ENCODE assay signal across 18 cellular contexts in genomic region chr2:233824373-233824772, GRCh38. TPM values are rescaled to one million over a fixed set of nuclear protein-coding genes. Genes with fewer than 3 reads are reported as not detected.
DNase-seq lines count a peak whose midpoint lies in the region; ATAC-seq, FAIRE-seq and TF ChIP-seq lines count a peak whose summit lies in the region.
"Had no signal": no experiment of that assay in that cellular context is flagged by ENCODE, and none has a peak within 500 bp of the region (broad histone marks: within the 10 kb centered on the region; RNA-seq: fewer than 3 reads in every experiment).

No MANE protein-coding gene starts in this region.

- no peak overlapping the region for H3K9ac ChIP-seq in BLaER1 treated with 17β-estradiol and CSF1 and Interleukin-3, amounts not matched to agents 10 nM and 100 nM

- H3K4me1 Mint-ChIP-seq in chondrocyte (ENCODE audit: low read depth) (no peaks in the 10 kb centered on the region), T-cell (no peaks in the 10 kb centered on the region)
- H3K4me1 Mint-ChIP-seq: IgD-negative memory B cell had no signal

- H3K9me3 Mint-ChIP-seq in chondrocyte (ENCODE audit: low read depth) (peaks cover 7% of the 10 kb centered on the region), T-cell (no peaks in the 10 kb centered on the region)
- H3K9me3 Mint-ChIP-seq: CD4-positive, alpha-beta T cell had no signal

- H3K9me3 ChIP-seq in A549 = 0 out of 3 replicates have a peak, but pooled peaks cover 7% of the 10 kb centered on the region
- H3K9me3 ChIP-seq in BLaER1 treated with 17β-estradiol and CSF1 and Interleukin-3, amounts not matched to agents 10 nM and 100 nM (replicated peaks in 1 of 11) = peaks cover 0 to 11% (median 7%) of the 10 kb centered on the region in 11 experiments; a peak in 8 of 22 replicates
- H3K9me3 ChIP-seq in osteoblast (ENCODE audit: low read depth, low read length) = no peaks in the 10 kb centered on the region

- no peak for TF ChIP-seq EP300 in A549 (IDR thresholded peaks at IDR 0.05)

- no peak overlapping the region for H3K4me3 ChIP-seq in A549
- H3K4me3 ChIP-seq in BLaER1 treated with 17β-estradiol and CSF1 and Interleukin-3, amounts not matched to agents 10 nM and 100 nM = no peak overlapping the region
- H3K4me3 ChIP-seq in osteoblast (ENCODE audit: insufficient read depth, low read length) = no peak overlapping the region

- H3K4me3 Mint-ChIP-seq in chondrocyte (ENCODE audit: unreplicated experiment) (no peak overlapping the region), T-cell (no peak overlapping the region)
- H3K4me3 Mint-ChIP-seq: CD4-positive, alpha-beta T cell; IgD-negative memory B cell had no signal

- H3K36me3 Mint-ChIP-seq in chondrocyte (ENCODE audit: low read depth) = no peaks in the 10 kb centered on the region
- H3K36me3 Mint-ChIP-seq in T-cell = no peaks in the 10 kb centered on the region
- H3K36me3 Mint-ChIP-seq: IgD-negative memory B cell had no signal

- H3K27me3 Mint-ChIP-seq in chondrocyte (ENCODE audit: low read depth) (peaks cover 6% of the 10 kb centered on the region), T-cell (peaks cover 7 to 13% of the 10 kb centered on the region in 2 donors)
- H3K27me3 Mint-ChIP-seq: IgD-negative memory B cell had no signal

- FAIRE-seq in A549 (lab: Jason Lieb, UNC) = no peak

- CTCF ChIA-PET in A549 (lab: Yijun Ruan, JAX) (interaction anchor here (0.8 to 2.3 kb wide), 3 partner anchors 9 to 134 kb away, joined by 3 to 10 read pairs (median 3); no protein-coding TSS in a partner anchor), T-cell (lab: Charles Lee) (no interaction called here)

- H3K4me1 ChIP-seq in A549 (peaks cover 20% of the 10 kb centered on the region), osteoblast (ENCODE audit: insufficient read depth, low read length) (no peaks in the 10 kb centered on the region)
- peaks cover 14 to 42% (median 33%) of the 10 kb centered on the region in 10 experiments for H3K4me1 ChIP-seq in BLaER1 treated with 17β-estradiol and CSF1 and Interleukin-3, amounts not matched to agents 10 nM and 100 nM

- H4K20me1 ChIP-seq in BLaER1 treated with 17β-estradiol and CSF1 and Interleukin-3, amounts not matched to agents 10 nM and 100 nM = no peaks in the 10 kb centered on the region
- no peaks in the 10 kb centered on the region for H4K20me1 ChIP-seq in osteoblast (ENCODE audit: insufficient read depth, low read length)

- no peak for TF ChIP-seq POLR2A in A549 (IDR thresholded peaks at IDR 0.05; ENCODE audit: low read length)

- no peak for TF ChIP-seq RAD21 in A549 (conservative IDR thresholded peaks at IDR 0.05 in 1 of 2, IDR thresholded peaks at IDR 0.05 in 1 of 2)

- H2AFZ ChIP-seq in osteoblast (ENCODE audit: low read length) = no peak overlapping the region

- TF ChIP-seq CTCF in A549 (IDR thresholded peaks at IDR 0.05) (no peak), chondrocyte (IDR thresholded peaks at IDR 0.05) (no peak), osteoblast (IDR thresholded peaks at IDR 0.05; ENCODE audit: extremely low read depth, low read depth, low read length) (no peak)

- H3K27ac ChIP-seq in A549 = peak overlapping the region; percentile 65 to 81
- H3K27ac ChIP-seq in BLaER1 treated with 17β-estradiol and CSF1 and Interleukin-3, amounts not matched to agents 10 nM and 100 nM = no peak overlapping the region
- H3K27ac ChIP-seq in osteoblast (ENCODE audit: low read depth, low read length) = no peak overlapping the region

- WGBS in A549 (ENCODE audit: missing lambda C conversion rate) = 85% methylated on average over 7 of the region's 7 CpGs

- ATAC-seq in A549 (no peak), T-cell (replicated peaks in 1 of 4) (no peak), GM19397 (IDR thresholded peaks at IDR 0.05; ENCODE audit: unreplicated experiment) (no peak)

- POLR2A ChIA-PET in A549 (lab: Yijun Ruan, JAX) = no interaction called here
- POLR2A ChIA-PET in T-cell (lab: Charles Lee) = no interaction called here

- no peaks in the 10 kb centered on the region for H3K79me2 ChIP-seq in osteoblast (ENCODE audit: insufficient read depth, low read length)

- DNase-seq in A549 (ENCODE audit: low read depth in 1 of 2, low spot score in 1 of 2) (no peak), chondrocyte (ENCODE audit: low spot score) (peak; percentile 8), osteoblast (ENCODE audit: insufficient read length, low spot score, missing footprints) (peak; percentile 67), T-cell (no peak), NOMO-1 (lab: John Stamatoyannopoulos, UW; ENCODE audit: unreplicated experiment in 2 of 2) (no peak)
- DNase-seq: DMS53, HCEC 1CT, NCI-H187, NCI-H69, SIG-M5 had no signal

- H3K27me3 ChIP-seq in BLaER1 treated with 17β-estradiol and CSF1 and Interleukin-3, amounts not matched to agents 10 nM and 100 nM = no peaks in the 10 kb centered on the region
- peaks cover 3% of the 10 kb centered on the region for H3K27me3 ChIP-seq in osteoblast (ENCODE audit: insufficient read depth, low read length)

- no peaks in the 10 kb centered on the region for H3K36me3 ChIP-seq in BLaER1 treated with 17β-estradiol and CSF1 and Interleukin-3, amounts not matched to agents 10 nM and 100 nM
- no peaks in the 10 kb centered on the region for H3K36me3 ChIP-seq in osteoblast (ENCODE audit: insufficient read depth, low read length)

- H3K27ac Mint-ChIP-seq in chondrocyte (ENCODE audit: unreplicated experiment) = no peak overlapping the region
- H3K27ac Mint-ChIP-seq in T-cell = no peak overlapping the region
- H3K27ac Mint-ChIP-seq: CD4-positive, alpha-beta T cell; IgD-negative memory B cell had no signal

- H3K4me2 ChIP-seq in A549 (no peak overlapping the region), osteoblast (ENCODE audit: insufficient read depth, low read length) (no peak overlapping the region)
- peak overlapping the region in 6 of 11 experiments; percentile 51 to 68 (median 64); a peak in 6 of 22 replicates for H3K4me2 ChIP-seq in BLaER1 treated with 17β-estradiol and CSF1 and Interleukin-3, amounts not matched to agents 10 nM and 100 nM

TF ChIP-seq in A549, 52 proteins besides CTCF, POLR2A, EP300 and RAD21:
- no peak for TF ChIP-seq JUNB (IDR thresholded peaks at IDR 0.05)
- TF ChIP-seq REST (IDR thresholded peaks at IDR 0.05) = no peak
- TF ChIP-seq, protein P1, sequence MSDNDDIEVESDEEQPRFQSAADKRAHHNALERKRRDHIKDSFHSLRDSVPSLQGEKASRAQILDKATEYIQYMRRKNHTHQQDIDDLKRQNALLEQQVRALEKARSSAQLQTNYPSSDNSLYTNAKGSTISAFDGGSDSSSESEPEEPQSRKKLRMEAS (IDR thresholded peaks at IDR 0.05) = no peak
- no peak for TF ChIP-seq CEBPB (IDR thresholded peaks at IDR 0.05)
- no peak for TF ChIP-seq FOSL2 (IDR thresholded peaks at IDR 0.05)
- TF ChIP-seq FOSL2 (CRISPR knock-in tag; IDR thresholded peaks at IDR 0.05) = no peak
- no peak for TF ChIP-seq NPAS2 (CRISPR knock-in tag; IDR thresholded peaks at IDR 0.05; ENCODE audit: borderline replicate concordance)
- TF ChIP-seq ATOH8 (CRISPR knock-in tag; IDR thresholded peaks at IDR 0.05; ENCODE audit: low read depth) = no peak
- TF ChIP-seq ZC3H11A (IDR thresholded peaks at IDR 0.05) = no peak

RNA-seq across cellular contexts. Expression of gene HJURP, which starts 30.0 kb away (rescaled TPM):
- polyA plus RNA-seq in A549 (2011; rRNA removed) = 111 and 119 TPM in 2 replicates
- 118 and 128 TPM in 2 replicates for polyA plus RNA-seq in A549 (2012; cell fraction: cytosol; rRNA removed)
- polyA plus RNA-seq in A549 (2012; cell fraction: nucleus; rRNA removed) = 310 and 320 TPM in 2 replicates
- polyA plus RNA-seq in A549 (2017; fragmentation: RNase III; extraction: RNeasy Plus Mini Kit Qiagen cat#74134 plus additional on column Dnase treatment) = 102 to 109 TPM (median 103 TPM) in 3 replicates
- 230 and 268 TPM in 2 replicates for polyA minus RNA-seq in A549 (2011; rRNA and poly(A)+ RNA removed)
- total RNA-seq in chondrocyte = 6.9 to 9.2 TPM (median 8.2 TPM) in 3 replicates
- total RNA-seq in osteoblast = 2.9 and 3.5 TPM in 2 replicates
- 1 to 10 TPM in 3 of 5 donors, under 1 TPM in 2; 0.33 to 1.7 (median 1.1) TPM for total RNA-seq in T-cell
- polyA plus RNA-seq: IgD-negative memory B cell had no signal

RNA-seq across cellular contexts. Expression of gene MROH2A, which starts 46.2 kb away (rescaled TPM):
- polyA plus RNA-seq in A549 (2011; rRNA removed) (0.63 and 0.71 TPM in 2 replicates), A549 (2017; fragmentation: RNase III; extraction: RNeasy Plus Mini Kit Qiagen cat#74134 plus additional on column Dnase treatment) (0.04 to 0.28 TPM (median 0.10 TPM) in 3 replicates)
- polyA plus RNA-seq in A549 (2012; cell fraction: cytosol; rRNA removed) = 0.25 and 0.26 TPM in 2 replicates
- polyA plus RNA-seq in A549 (2012; cell fraction: nucleus; rRNA removed) = 0.30 and 0.58 TPM in 2 replicates
- 0.54 TPM in 1 of 2 replicates, not detected in the other for polyA minus RNA-seq in A549 (2011; rRNA and poly(A)+ RNA removed)
- total RNA-seq in chondrocyte (not detected in 3 replicates), osteoblast (not detected in 2 replicates), T-cell (not detected)
- total RNA-seq: CD4-positive, alpha-beta T cell; HT1080; LHCN-M2; OCI-LY7; RPMI7951 had no signal
- polyA plus RNA-seq: IgD-negative memory B cell had no signal

Comparison
In these comparisons a context has a peak if more than half of its experiments do, and no peak if none do; other contexts are left out.
1. DNase-seq: peak in chondrocyte (single experiment) and osteoblast (single experiment); none in A549 (0 of 2), T-cell (0 of 34) and NOMO-1 (0 of 2).
2. H3K27ac ChIP-seq: peak in A549 (2 of 2); none in BLaER1 treated with 17β-estradiol and CSF1 and Interleukin-3, amounts not matched to agents 10 nM and 100 nM (0 of 11) and osteoblast (single experiment).
3. H3K4me2 ChIP-seq: peak in BLaER1 treated with 17β-estradiol and CSF1 and Interleukin-3, amounts not matched to agents 10 nM and 100 nM (6 of 11); none in A549 (single experiment) and osteoblast (single experiment).